ENCODE assay signal across 8 cellular contexts in genomic region chr3:11290743-11291680, GRCh38. TPM values are rescaled to one million over a fixed set of nuclear protein-coding genes. Genes with fewer than 3 reads are reported as not detected.
DNase-seq lines count a peak whose midpoint lies in the region; ATAC-seq and TF ChIP-seq lines count a peak whose summit lies in the region.

No MANE protein-coding gene starts in this region.

- H3K4me3 ChIP-seq in brain microvascular endothelial cell (ENCODE audit: low read depth, low read length) = no peak overlapping the region

- TF ChIP-seq CTCF in brain microvascular endothelial cell (IDR thresholded peaks at IDR 0.05; ENCODE audit: low read depth, low read length, missing control alignments) = no peak

- H3K4me3 Mint-ChIP-seq in stimulated activated memory B cell treated with anti-CD40 and anti-IgM and Interleukin-4, amounts not matched to agents 10 μg/mL and 1 μg/mL and 100 μg/mL, for 72 hours = peak overlapping the region; percentile 74

- H3K36me3 ChIP-seq in brain microvascular endothelial cell (replicated peaks) = no peaks in the 10 kb centered on the region

- DNase-seq in activated effector memory CD4-positive, alpha-beta T cell treated with Interleukin-2 at 50 U/mL for 16 hours = peak; percentile 5
- no peak for DNase-seq in activated effector memory CD4-positive, alpha-beta T cell treated with anti-CD3 and anti-CD28 coated beads, Interleukin-2, amount 50 U/mL, for 16 hours
- DNase-seq in M059J (ENCODE audit: low read depth) (peak; percentile 78), brain microvascular endothelial cell (peak; percentile 89), GM19238 (ENCODE audit: insufficient read length, low spot score) (no peak), superior temporal gyrus (ENCODE audit: extremely low spot score) (no peak), GOT3 (lab: John Stamatoyannopoulos, UW) (no peak)

- no peaks in the 10 kb centered on the region for H3K27me3 Mint-ChIP-seq in stimulated activated memory B cell treated with anti-CD40 and anti-IgM and Interleukin-4, amounts not matched to agents 10 μg/mL and 1 μg/mL and 100 μg/mL, for 72 hours

- no peaks in the 10 kb centered on the region for H3K27me3 ChIP-seq in brain microvascular endothelial cell (replicated peaks)

- peak overlapping the region; percentile 82 for H3K27ac ChIP-seq in brain microvascular endothelial cell

- in situ Hi-C loops in brain microvascular endothelial cell (cut with HindIII; ENCODE audit: low pct_ligation_motif_present, low sequenced_read_pairs) = no loop called here

- peaks cover 25% of the 10 kb centered on the region for H3K36me3 Mint-ChIP-seq in stimulated activated memory B cell treated with anti-CD40 and anti-IgM and Interleukin-4, amounts not matched to agents 10 μg/mL and 1 μg/mL and 100 μg/mL, for 72 hours

- H3K4me1 Mint-ChIP-seq in stimulated activated memory B cell treated with anti-CD40 and anti-IgM and Interleukin-4, amounts not matched to agents 10 μg/mL and 1 μg/mL and 100 μg/mL, for 72 hours = peaks cover 62% of the 10 kb centered on the region

- no peaks in the 10 kb centered on the region for H3K9me3 Mint-ChIP-seq in stimulated activated memory B cell treated with anti-CD40 and anti-IgM and Interleukin-4, amounts not matched to agents 10 μg/mL and 1 μg/mL and 100 μg/mL, for 72 hours

- ATAC-seq in stimulated activated memory B cell treated with anti-CD40 and anti-IgM and Interleukin-4, amounts not matched to agents 10 μg/mL and 1 μg/mL and 100 μg/mL, for 72 hours = no peak

- H3K27ac Mint-ChIP-seq in stimulated activated memory B cell treated with anti-CD40 and anti-IgM and Interleukin-4, amounts not matched to agents 10 μg/mL and 1 μg/mL and 100 μg/mL, for 72 hours = peak overlapping the region; percentile 97

RNA-seq across cellular contexts. Expression of gene ATG7, which starts 18.8 kb away (rescaled TPM):
- total RNA-seq in M059J (2014; rRNA removed; shearing (Covaris generic)) = 36.8 and 68.7 TPM in 2 replicates

Comparison
In these comparisons a context has a peak if more than half of its experiments do, and no peak if none do; other contexts are left out.
1. DNase-seq: peak in activated effector memory CD4-positive, alpha-beta T cell treated with Interleukin-2 at 50 U/mL for 16 hours (single experiment), M059J (single experiment) and brain microvascular endothelial cell (single experiment); none in activated effector memory CD4-positive, alpha-beta T cell treated with anti-CD3 and anti-CD28 coated beads, Interleukin-2, amount 50 U/mL, for 16 hours (single experiment), GM19238 (single experiment), superior temporal gyrus (single experiment) and GOT3 (single experiment).